Comparison of ENCODE assay signal across 10 cellular contexts in genomic region chr1:200226268-200226968, GRCh38.
DNase-seq lines count a peak whose midpoint lies in the region; ATAC-seq, FAIRE-seq and TF ChIP-seq lines count a peak whose summit lies in the region.
"Had no signal": no experiment of that assay in that cellular context is flagged by ENCODE, and none has a peak within 500 bp of the region (broad histone marks: within the 10 kb centered on the region; RNA-seq: fewer than 3 reads in every experiment).

No MANE protein-coding gene starts in this region.

- H3K36me3 Mint-ChIP-seq in CD8-positive, alpha-beta T cell, result no peaks in the 10 kb centered on the region
- H3K36me3 Mint-ChIP-seq in activated naive CD4-positive, alpha-beta T cell treated with anti-CD3 and anti-CD28 coated beads, Interleukin-2, amount 50 U/mL, for 72 hours, result peaks cover 0 to 5% of the 10 kb centered on the region in 2 donors
- peaks cover 6% of the 10 kb centered on the region for H3K36me3 Mint-ChIP-seq in natural killer cell treated with Interleukin-12 subunit alpha and Interleukin-12 subunit beta and Interleukin-15 and Interleukin-18, amount 100 ng/mL, for 72 hours

- no peak overlapping the region for H3K9ac ChIP-seq in NT2/D1 (ENCODE audit: insufficient read length, low read depth)

- no peak overlapping the region for H3K4me3 ChIP-seq in CD8-positive, alpha-beta T cell (ENCODE audit: low read depth, low read length)
- H3K4me3 ChIP-seq in NT2/D1 (ENCODE audit: insufficient read length, low read depth), result no peak overlapping the region
- no peak overlapping the region for H3K4me3 ChIP-seq in hepatocyte

- H3K36me3 ChIP-seq in CD8-positive, alpha-beta T cell (ENCODE audit: insufficient read depth, low read length), result no peaks in the 10 kb centered on the region
- H3K36me3 ChIP-seq in NT2/D1 (ENCODE audit: insufficient read depth, insufficient read length, low read length), result no peaks in the 10 kb centered on the region
- no peaks in the 10 kb centered on the region for H3K36me3 ChIP-seq in hepatocyte (replicated peaks; ENCODE audit: insufficient read depth, low read depth)

- peaks cover 9% of the 10 kb centered on the region for H3K27me3 Mint-ChIP-seq in CD8-positive, alpha-beta T cell (ENCODE audit: low read depth)
- peaks cover 32 to 38% of the 10 kb centered on the region in 2 donors for H3K27me3 Mint-ChIP-seq in natural killer cell treated with Interleukin-12 subunit alpha and Interleukin-12 subunit beta and Interleukin-15 and Interleukin-18, amount 100 ng/mL, for 72 hours

- H4K20me1 ChIP-seq in hepatocyte (ENCODE audit: insufficient read depth, poor library complexity, severe bottlenecking), result no peaks in the 10 kb centered on the region

- no peaks in the 10 kb centered on the region for H3K27me3 ChIP-seq in CD8-positive, alpha-beta T cell (ENCODE audit: insufficient read depth, low read length)
- no peaks in the 10 kb centered on the region for H3K27me3 ChIP-seq in NT2/D1 (ENCODE audit: insufficient read depth, insufficient read length)
- H3K27me3 ChIP-seq in hepatocyte, result no peaks in the 10 kb centered on the region

- FAIRE-seq in RCC 7860 (lab: Jason Lieb, UNC), result no peak

- no peak overlapping the region for H3K4me2 ChIP-seq in hepatocyte

- no peaks in the 10 kb centered on the region for H3K9me3 ChIP-seq in CD8-positive, alpha-beta T cell (ENCODE audit: low read length)
- H3K9me3 ChIP-seq in NT2/D1 (ENCODE audit: insufficient read depth, low read length) (no peaks in the 10 kb centered on the region), hepatocyte (ENCODE audit: low read depth) (no peaks in the 10 kb centered on the region)

- POLR2A ChIA-PET in CD8-positive, alpha-beta T cell (lab: Charles Lee), result interaction anchor here (0.6 to 0.7 kb wide), 2 partner anchors 14 to 116 kb away, joined by 3 to 4 read pairs; no protein-coding TSS in a partner anchor

- no peaks in the 10 kb centered on the region for H3K9me2 ChIP-seq in hepatocyte (replicated peaks; ENCODE audit: insufficient read depth)

- H3K9me3 Mint-ChIP-seq in CD8-positive, alpha-beta T cell, result no peaks in the 10 kb centered on the region
- peaks cover 0 to 5% of the 10 kb centered on the region in 2 donors for H3K9me3 Mint-ChIP-seq in activated naive CD4-positive, alpha-beta T cell treated with anti-CD3 and anti-CD28 coated beads, Interleukin-2, amount 50 U/mL, for 72 hours
- H3K9me3 Mint-ChIP-seq in natural killer cell treated with Interleukin-12 subunit alpha and Interleukin-12 subunit beta and Interleukin-15 and Interleukin-18, amount 100 ng/mL, for 72 hours, result no peaks in the 10 kb centered on the region

- intact Hi-C loops in CD8-positive, alpha-beta T cell (cut with DNase I, micrococcal nuclease), result loop anchor here in 1 of 2 experiments (10.0 kb wide), 1 partner anchor 78 kb away; no protein-coding TSS in a partner anchor

- H3K4me3 Mint-ChIP-seq in CD8-positive, alpha-beta T cell, result peak overlapping the region; percentile 49
- H3K4me3 Mint-ChIP-seq in natural killer cell treated with Interleukin-12 subunit alpha and Interleukin-12 subunit beta and Interleukin-15 and Interleukin-18, amount 100 ng/mL, for 72 hours, result peak overlapping the region; percentile 45

- CTCF ChIA-PET in CD8-positive, alpha-beta T cell (lab: Charles Lee), result interaction anchor here (1.0 kb wide), 1 partner anchor 15 kb away, joined by 4 read pairs; no protein-coding TSS in a partner anchor

- no peaks in the 10 kb centered on the region for H3K79me2 ChIP-seq in hepatocyte

- H3K27ac ChIP-seq in CD8-positive, alpha-beta T cell (ENCODE audit: low read depth, low read length), result no peak overlapping the region
- no peak overlapping the region for H3K27ac ChIP-seq in hepatocyte

- DNase-seq in CD8-positive, alpha-beta T cell, result peak in 1 of 7 experiments; percentile 20
- DNase-seq in NT2/D1 (ENCODE audit: low read depth, low spot score), result peak; percentile 90
- peak in 1 of 2 donors; percentile 29 for DNase-seq in activated naive CD4-positive, alpha-beta T cell treated with anti-CD3 and anti-CD28 coated beads, Interleukin-2, amount 50 U/mL, for 72 hours (ENCODE audit: low spot score in 2 of 2)
- no peak for DNase-seq in natural killer cell treated with Interleukin-12 subunit alpha and Interleukin-12 subunit beta and Interleukin-15 and Interleukin-18, amount 100 ng/mL, for 72 hours (ENCODE audit: low spot score)
- DNase-seq in hypothalamus (lab: John Stamatoyannopoulos, UW), result no peak
- DNase-seq in RCC 7860 (ENCODE audit: low spot score), result no peak
- DNase-seq in hepatocyte (ENCODE audit: low spot score), result no peak
- DNase-seq: DMS79 treated with DMSO at 0.1 percent for 48 hours, NCI-H774 had no signal

- TF ChIP-seq CTCF in CD8-positive, alpha-beta T cell (IDR thresholded peaks at IDR 0.05), result no peak
- no peak for TF ChIP-seq CTCF in hepatocyte (IDR thresholded peaks at IDR 0.05; ENCODE audit: poor library complexity)

- peak; percentile 34 for ATAC-seq in CD8-positive, alpha-beta T cell
- ATAC-seq in activated naive CD4-positive, alpha-beta T cell treated with anti-CD3 and anti-CD28 coated beads, Interleukin-2, amount 50 U/mL, for 72 hours, result peak; percentile 77 to 85
- peak in 1 of 2 donors; percentile 46 for ATAC-seq in natural killer cell treated with Interleukin-12 subunit alpha and Interleukin-12 subunit beta and Interleukin-15 and Interleukin-18, amount 100 ng/mL, for 72 hours
- no peak for ATAC-seq in HG03095 (IDR thresholded peaks at IDR 0.05; ENCODE audit: unreplicated experiment)

- H3K4me1 Mint-ChIP-seq in CD8-positive, alpha-beta T cell (ENCODE audit: low read depth), result peaks cover 14% of the 10 kb centered on the region
- peaks cover 22 to 23% of the 10 kb centered on the region in 2 donors for H3K4me1 Mint-ChIP-seq in natural killer cell treated with Interleukin-12 subunit alpha and Interleukin-12 subunit beta and Interleukin-15 and Interleukin-18, amount 100 ng/mL, for 72 hours (ENCODE audit: low read depth in 2 of 2)

- H3K4me1 ChIP-seq in CD8-positive, alpha-beta T cell (ENCODE audit: insufficient read depth, low read length), result peaks cover 6% of the 10 kb centered on the region
- H3K4me1 ChIP-seq in NT2/D1 (ENCODE audit: insufficient read depth, insufficient read length), result peaks cover 2% of the 10 kb centered on the region
- no peaks in the 10 kb centered on the region for H3K4me1 ChIP-seq in hepatocyte (ENCODE audit: insufficient read depth)

- WGBS in hepatocyte (ENCODE audit: low lambda C conversion rate, missing lambda C conversion rate), result 31% methylated on average over 11 of the region's 11 CpGs

- peak overlapping the region; percentile 10 for H3K27ac Mint-ChIP-seq in CD8-positive, alpha-beta T cell
- no peak overlapping the region for H3K27ac Mint-ChIP-seq in activated naive CD4-positive, alpha-beta T cell treated with anti-CD3 and anti-CD28 coated beads, Interleukin-2, amount 50 U/mL, for 72 hours
- no peak overlapping the region for H3K27ac Mint-ChIP-seq in natural killer cell treated with Interleukin-12 subunit alpha and Interleukin-12 subunit beta and Interleukin-15 and Interleukin-18, amount 100 ng/mL, for 72 hours

- no peak overlapping the region for H2AFZ ChIP-seq in hepatocyte
